Comparison of ENCODE assay signal across 8 cellular contexts in genomic region chr18:8704361-8705279, GRCh38. TPM values are rescaled to one million over a fixed set of nuclear protein-coding genes. Genes with fewer than 3 reads are reported as not detected.
DNase-seq lines count a peak whose midpoint lies in the region; ATAC-seq and TF ChIP-seq lines count a peak whose summit lies in the region.

No MANE protein-coding gene starts in this region.

- peaks cover 13% of the 10 kb centered on the region for H3K4me1 Mint-ChIP-seq in activated T-helper 17 cell treated with anti-CD3 and anti-CD28 coated beads, Interleukin-2, amount 50 U/mL, for 72 hours
- peaks cover 15 to 19% of the 10 kb centered on the region in 2 donors for H3K4me1 Mint-ChIP-seq in natural killer cell
- H3K4me1 Mint-ChIP-seq in stimulated activated naive B cell treated with anti-CD40 and anti-IgM and Interleukin-4, amounts not matched to agents 10 μg/mL and 1 μg/mL and 100 μg/mL, for 72 hours = peaks cover 22 to 37% of the 10 kb centered on the region in 2 donors

- 4 to 9% methylated on average over 38 to 56 of the region's 71 CpGs for WGBS in GM23248 (ENCODE audit: low coverage in 1 of 2, low lambda C conversion rate in 2 of 2, missing lambda C conversion rate in 2 of 2), 2 experiments

- peaks cover 5% of the 10 kb centered on the region for H3K36me3 Mint-ChIP-seq in activated T-helper 17 cell treated with anti-CD3 and anti-CD28 coated beads, Interleukin-2, amount 50 U/mL, for 72 hours (ENCODE audit: low read depth)
- H3K36me3 Mint-ChIP-seq in natural killer cell = no peaks in the 10 kb centered on the region
- H3K36me3 Mint-ChIP-seq in stimulated activated naive B cell treated with anti-CD40 and anti-IgM and Interleukin-4, amounts not matched to agents 10 μg/mL and 1 μg/mL and 100 μg/mL, for 72 hours = peaks cover 2 to 3% of the 10 kb centered on the region in 2 donors

- intact Hi-C loops in natural killer cell (cut with micrococcal nuclease) = loop anchor here (10.0 kb wide), 1 partner anchor 630 kb away; the partner anchor contains the start of gene TWSG1

- H3F3A ChIP-seq in GM23248 (ENCODE audit: insufficient read depth) = peaks cover 22% of the 10 kb centered on the region

- H2AFZ ChIP-seq in GM23248 (peak overlapping the region; percentile 79), KMS-11 (ENCODE audit: low read depth) (peak overlapping the region; percentile 99)

- H3K36me3 ChIP-seq in GM23248 (ENCODE audit: low read depth) = no peaks in the 10 kb centered on the region; the same call in 1 of the 2 replicates
- no peaks in the 10 kb centered on the region for H3K36me3 ChIP-seq in KMS-11 (ENCODE audit: insufficient read depth)

- H3K9me2 ChIP-seq in GM23248 (ENCODE audit: insufficient read depth) = no peaks in the 10 kb centered on the region

- H3K27me3 ChIP-seq in GM23248 (replicated peaks; ENCODE audit: insufficient read depth) = no peaks in the 10 kb centered on the region
- no peaks in the 10 kb centered on the region; the same call in 1 of the 2 replicates for H3K27me3 ChIP-seq in KMS-11 (ENCODE audit: insufficient read depth, low read depth)

- peak overlapping the region; percentile 89 for H3K4me3 Mint-ChIP-seq in activated T-helper 17 cell treated with anti-CD3 and anti-CD28 coated beads, Interleukin-2, amount 50 U/mL, for 72 hours
- peak overlapping the region; percentile 93 for H3K4me3 Mint-ChIP-seq in natural killer cell
- peak overlapping the region; percentile 97 for H3K4me3 Mint-ChIP-seq in stimulated activated naive B cell treated with anti-CD40 and anti-IgM and Interleukin-4, amounts not matched to agents 10 μg/mL and 1 μg/mL and 100 μg/mL, for 72 hours

- H3K27ac ChIP-seq in GM23248 (peak overlapping the region; percentile 78), KMS-11 (no peak overlapping the region)

- H3K4me1 ChIP-seq in GM23248 (ENCODE audit: insufficient read depth) = peaks cover 26% of the 10 kb centered on the region
- peaks cover 11% of the 10 kb centered on the region for H3K4me1 ChIP-seq in KMS-11 (ENCODE audit: low read depth, poor library complexity, severe bottlenecking)

- H3K9me3 Mint-ChIP-seq in activated T-helper 17 cell treated with anti-CD3 and anti-CD28 coated beads, Interleukin-2, amount 50 U/mL, for 72 hours = no peaks in the 10 kb centered on the region
- H3K9me3 Mint-ChIP-seq in natural killer cell = no peaks in the 10 kb centered on the region
- no peaks in the 10 kb centered on the region for H3K9me3 Mint-ChIP-seq in stimulated activated naive B cell treated with anti-CD40 and anti-IgM and Interleukin-4, amounts not matched to agents 10 μg/mL and 1 μg/mL and 100 μg/mL, for 72 hours

- in situ Hi-C loops in GM23248 (cut with MboI) = no loop called here

- DNase-seq in DMS53 (lab: John Stamatoyannopoulos, UW) (peak; percentile 99), GM23248 (peak; percentile 96), RKO (ENCODE audit: low spot score) (peak; percentile 85), fibroblast of mammary gland (ENCODE audit: low read depth) (peak; percentile 74), natural killer cell (peak; percentile 75)
- DNase-seq in stimulated activated naive B cell treated with anti-CD40 and anti-IgM and Interleukin-4, amounts not matched to agents 10 μg/mL and 1 μg/mL and 100 μg/mL, for 72 hours = peak; percentile 72

- H4K20me1 ChIP-seq in GM23248 (ENCODE audit: insufficient read depth) = no peaks in the 10 kb centered on the region
- no peaks in the 10 kb centered on the region for H4K20me1 ChIP-seq in KMS-11 (ENCODE audit: insufficient read depth)

- TF ChIP-seq CTCF in KMS-11 (conservative IDR thresholded peaks at IDR 0.05; ENCODE audit: low read depth, low read length) = no peak
- TF ChIP-seq CTCF in fibroblast of mammary gland (conservative IDR thresholded peaks at IDR 0.05; ENCODE audit: control insufficient read depth, insufficient read depth, low read depth, low read length) = no peak
- TF ChIP-seq CTCF in natural killer cell (IDR thresholded peaks at IDR 0.05) = no peak

- H3K79me2 ChIP-seq in GM23248 (ENCODE audit: insufficient read depth) (peaks cover 37% of the 10 kb centered on the region), KMS-11 (ENCODE audit: insufficient read depth, low read depth) (no peaks in the 10 kb centered on the region)

- H3K27me3 Mint-ChIP-seq in activated T-helper 17 cell treated with anti-CD3 and anti-CD28 coated beads, Interleukin-2, amount 50 U/mL, for 72 hours = peaks cover 41% of the 10 kb centered on the region
- peaks cover 52 to 57% of the 10 kb centered on the region in 2 donors for H3K27me3 Mint-ChIP-seq in natural killer cell (ENCODE audit: low read depth in 2 of 2)
- H3K27me3 Mint-ChIP-seq in stimulated activated naive B cell treated with anti-CD40 and anti-IgM and Interleukin-4, amounts not matched to agents 10 μg/mL and 1 μg/mL and 100 μg/mL, for 72 hours = peaks cover 24 to 68% of the 10 kb centered on the region in 2 donors

- H3K27ac Mint-ChIP-seq in activated T-helper 17 cell treated with anti-CD3 and anti-CD28 coated beads, Interleukin-2, amount 50 U/mL, for 72 hours = no peak overlapping the region
- H3K27ac Mint-ChIP-seq in natural killer cell = peak overlapping the region; percentile 26 to 71
- peak overlapping the region; percentile 91 for H3K27ac Mint-ChIP-seq in stimulated activated naive B cell treated with anti-CD40 and anti-IgM and Interleukin-4, amounts not matched to agents 10 μg/mL and 1 μg/mL and 100 μg/mL, for 72 hours

- H3K4me2 ChIP-seq in GM23248 (ENCODE audit: unreplicated experiment) (peak overlapping the region; percentile 81), KMS-11 (peak overlapping the region; percentile 51)

- peak; percentile 92 for ATAC-seq in activated T-helper 17 cell treated with anti-CD3 and anti-CD28 coated beads, Interleukin-2, amount 50 U/mL, for 72 hours (replicated peaks)
- ATAC-seq in natural killer cell = peak; percentile 93 to 96 (median 93)
- peak; percentile 87 to 90 for ATAC-seq in stimulated activated naive B cell treated with anti-CD40 and anti-IgM and Interleukin-4, amounts not matched to agents 10 μg/mL and 1 μg/mL and 100 μg/mL, for 72 hours (replicated peaks)

- H3K9me3 ChIP-seq in GM23248 (ENCODE audit: low read depth) = no peaks in the 10 kb centered on the region

- peak overlapping the region; percentile 68 for H3K4me3 ChIP-seq in GM23248
- no peak overlapping the region for H3K4me3 ChIP-seq in KMS-11 (IDR thresholded peaks at IDR 0.05; ENCODE audit: insufficient read depth, low read depth, low read length)
- peak overlapping the region; percentile 59 for H3K4me3 ChIP-seq in fibroblast of mammary gland (ENCODE audit: control insufficient read depth, low read depth, low read length)

- peak overlapping the region; percentile 77 for H3K9ac ChIP-seq in GM23248
- H3K9ac ChIP-seq in KMS-11 = peak overlapping the region; percentile 22; the same call in 1 of the 2 replicates

RNA-seq across cellular contexts. Expression of gene MTCL1, which starts 0.7 kb away (rescaled TPM):
- total RNA-seq in GM23248 (2014; rRNA removed; shearing (Covaris generic)) = 34.4 and 36.9 TPM in 2 replicates
- polyA plus RNA-seq in GM23248 (2016; fragmentation: Nextera tagmentation; extraction: Ambion mirVana) = 7.8 and 10.3 TPM in 2 replicates
- total RNA-seq in activated T-helper 17 cell treated with anti-CD3 and anti-CD28 coated beads, Interleukin-2, amount 50 U/mL, for 72 hours = under 1 TPM; 0.64 to 0.95 TPM
- 1 to 10 TPM in 1 of 3 donors, under 1 TPM in 2; 0.38 to 1.5 (median 0.43) TPM for total RNA-seq in natural killer cell

Comparison
In these comparisons a context has a peak if more than half of its experiments do, and no peak if none do; other contexts are left out.
1. RNA of gene MTCL1, which starts 0.7 kb away (total RNA-seq): 34.4 to 36.9 TPM in GM23248; 0.64 to 0.95 TPM in activated T-helper 17 cell treated with anti-CD3 and anti-CD28 coated beads, Interleukin-2, amount 50 U/mL, for 72 hours and 0.38 to 1.5 TPM in natural killer cell; every median in the first group is over 10 times any median in the second.
2. Peak in every context shown above with its lines, with median percentiles within 50 percentile points of each other: DNase-seq, ATAC-seq and H3K4me3 Mint-ChIP-seq.